In the genomic region with DNA sequence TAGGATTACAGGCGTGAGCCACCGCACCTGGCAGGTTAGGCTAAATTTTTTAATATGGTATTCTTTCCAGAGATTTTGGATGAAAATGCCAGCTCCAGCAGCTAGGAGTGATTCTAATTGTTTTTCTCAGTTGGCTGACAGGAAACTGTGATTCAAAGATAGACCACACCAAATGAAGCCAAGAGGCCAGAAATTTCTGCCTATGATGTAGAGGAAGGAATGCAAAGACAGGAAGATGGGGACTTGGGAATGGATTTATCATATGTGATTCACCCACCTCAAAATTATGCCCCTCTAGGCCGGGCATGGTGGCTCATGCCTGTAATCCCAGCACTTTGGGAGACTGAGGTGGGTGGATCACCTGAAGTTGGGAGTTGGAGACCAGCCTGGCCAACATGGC, we compare ENCODE assay signal across 28 cellular contexts. TPM values are rescaled to one million over a fixed set of nuclear protein-coding genes. Genes with fewer than 3 reads are reported as not detected.
A peak's percentile ranks its signal among the peaks of the same experiment; 100 is the strongest.
DNase-seq lines count a peak whose midpoint lies in the region; ATAC-seq and TF ChIP-seq lines count a peak whose summit lies in the region.
"Had no signal": no experiment of that assay in that cellular context is flagged by ENCODE, and none has a peak within 500 bp of the region (broad histone marks: within the 10 kb centered on the region; RNA-seq: fewer than 3 reads in every experiment).

No MANE protein-coding gene starts in this region.

- ATAC-seq in activated naive CD8-positive, alpha-beta T cell treated with anti-CD3 and anti-CD28 coated beads, Interleukin-2, amount 50 U/mL, for 24 hours: no peak
- ATAC-seq in RWPE2 (ENCODE audit: low read depth) (peak; percentile 31; the same call in 1 of the 3 replicates), HG02970 (IDR thresholded peaks at IDR 0.05; ENCODE audit: low FRiP score, unreplicated experiment) (no peak)
- ATAC-seq: activated CD4-positive, CD25-positive, alpha-beta regulatory T cell treated with anti-CD3 and anti-CD28 coated beads, Interleukin-2, amount 50 U/mL, for 24 hours; effector memory CD8-positive, alpha-beta T cell; mucosa of descending colon; right lobe of liver; T-cell had no signal

- peaks cover 14% of the 10 kb centered on the region for H3K4me1 Mint-ChIP-seq in activated naive CD8-positive, alpha-beta T cell (ENCODE audit: low read depth)
- H3K4me1 Mint-ChIP-seq in activated naive CD8-positive, alpha-beta T cell treated with anti-CD3 and anti-CD28 coated beads, Interleukin-2, amount 50 U/mL, for 24 hours: peaks cover 16% of the 10 kb centered on the region

- DNase-seq in activated naive CD8-positive, alpha-beta T cell treated with anti-CD3 and anti-CD28 coated beads, Interleukin-2, amount 50 U/mL, for 24 hours: no peak
- DNase-seq in RWPE2 (ENCODE audit: low spot score): no peak
- DNase-seq in fibroblast of the aortic adventitia (ENCODE audit: low read depth): peak; percentile 61
- no peak for DNase-seq in NCI-H510A treated with DMSO at 0.1 percent for 48 hours (lab: John Stamatoyannopoulos, UW)
- no peak for DNase-seq in LoVo (ENCODE audit: low spot score)
- no peak for DNase-seq in NCI-H345 (lab: John Stamatoyannopoulos, UW)
- DNase-seq: 8988T; activated CD4-positive, alpha-beta memory T cell treated with anti-CD3 and anti-CD28 coated beads for 36 hours; activated effector memory CD4-positive, alpha-beta T cell treated with Interleukin-2 at 50 U/mL for 16 hours; BE2C; DMS53; effector memory CD8-positive, alpha-beta T cell; esophagus squamous epithelium; glutamatergic neuron; H9; mucosa of descending colon; NCI-H1436 treated with DMSO at 0.1 percent for 48 hours; NCI-H2107; NCI-H510A; PC-9; right lobe of liver; stimulated activated naive CD4-positive, alpha-beta T cell treated with Interleukin-2 at 50 U/mL for 16 hours; T-cell had no signal

- H3K9me3 Mint-ChIP-seq in activated naive CD8-positive, alpha-beta T cell (ENCODE audit: low read depth): no peaks in the 10 kb centered on the region
- H3K9me3 Mint-ChIP-seq in activated naive CD8-positive, alpha-beta T cell treated with anti-CD3 and anti-CD28 coated beads, Interleukin-2, amount 50 U/mL, for 24 hours: no peaks in the 10 kb centered on the region
- H3K9me3 Mint-ChIP-seq: activated CD4-positive, alpha-beta memory T cell treated with anti-CD3 and anti-CD28 coated beads for 36 hours; effector memory CD8-positive, alpha-beta T cell; H9; T-cell had no signal

- no peaks in the 10 kb centered on the region for H3K36me3 ChIP-seq in RWPE2 (ENCODE audit: low read depth)
- H3K36me3 ChIP-seq: BE2C, esophagus squamous epithelium, right lobe of liver had no signal

- peak overlapping the region; percentile 16 for H3K27ac ChIP-seq in RWPE2 (ENCODE audit: poor library complexity, severe bottlenecking)
- H3K27ac ChIP-seq: esophagus squamous epithelium, PC-9, right lobe of liver had no signal

- H3K27ac Mint-ChIP-seq in activated naive CD8-positive, alpha-beta T cell: peak overlapping the region; percentile 12
- H3K27ac Mint-ChIP-seq in activated naive CD8-positive, alpha-beta T cell treated with anti-CD3 and anti-CD28 coated beads, Interleukin-2, amount 50 U/mL, for 24 hours: no peak overlapping the region
- H3K27ac Mint-ChIP-seq: activated CD4-positive, alpha-beta memory T cell treated with anti-CD3 and anti-CD28 coated beads for 36 hours; brain; effector memory CD8-positive, alpha-beta T cell; H9; T-cell had no signal

- no peaks in the 10 kb centered on the region for H3K9me3 ChIP-seq in RWPE2 (ENCODE audit: severe bottlenecking)
- H3K9me3 ChIP-seq: BE2C, esophagus squamous epithelium, mucosa of descending colon, right lobe of liver had no signal

- no peaks in the 10 kb centered on the region for H3K4me1 ChIP-seq in RWPE2 (ENCODE audit: insufficient read depth, poor library complexity, severe bottlenecking)
- H3K4me1 ChIP-seq: BE2C, esophagus squamous epithelium had no signal

- no peaks in the 10 kb centered on the region for H3K36me3 Mint-ChIP-seq in activated naive CD8-positive, alpha-beta T cell
- H3K36me3 Mint-ChIP-seq in activated naive CD8-positive, alpha-beta T cell treated with anti-CD3 and anti-CD28 coated beads, Interleukin-2, amount 50 U/mL, for 24 hours (ENCODE audit: low read depth): no peaks in the 10 kb centered on the region
- H3K36me3 Mint-ChIP-seq: activated CD4-positive, alpha-beta memory T cell treated with anti-CD3 and anti-CD28 coated beads for 36 hours; brain; T-cell had no signal

- H3K27me3 Mint-ChIP-seq in activated naive CD8-positive, alpha-beta T cell: no peaks in the 10 kb centered on the region
- peaks cover 3% of the 10 kb centered on the region for H3K27me3 Mint-ChIP-seq in activated naive CD8-positive, alpha-beta T cell treated with anti-CD3 and anti-CD28 coated beads, Interleukin-2, amount 50 U/mL, for 24 hours
- H3K27me3 Mint-ChIP-seq: T-cell had no signal

- no peak overlapping the region for H3K4me3 Mint-ChIP-seq in activated naive CD8-positive, alpha-beta T cell
- H3K4me3 Mint-ChIP-seq in activated naive CD8-positive, alpha-beta T cell treated with anti-CD3 and anti-CD28 coated beads, Interleukin-2, amount 50 U/mL, for 24 hours: no peak overlapping the region
- H3K4me3 Mint-ChIP-seq: activated CD4-positive, alpha-beta memory T cell treated with anti-CD3 and anti-CD28 coated beads for 36 hours; brain; effector memory CD8-positive, alpha-beta T cell; H9; T-cell had no signal

- H3K27me3 ChIP-seq in RWPE2 (ENCODE audit: insufficient read depth, poor library complexity, severe bottlenecking): no peaks in the 10 kb centered on the region
- H3K27me3 ChIP-seq: BE2C, esophagus squamous epithelium, right lobe of liver had no signal

- H3K4me3 ChIP-seq in RWPE2 (ENCODE audit: severe bottlenecking): no peak overlapping the region
- H3K4me3 ChIP-seq in fibroblast of the aortic adventitia (ENCODE audit: low read depth, low read length): no peak overlapping the region
- H3K4me3 ChIP-seq: esophagus squamous epithelium, lung, mucosa of descending colon, PC-9, right lobe of liver had no signal

- TF ChIP-seq CTCF in RWPE2 (IDR thresholded peaks at IDR 0.05; ENCODE audit: poor library complexity, severe bottlenecking) (no peak), fibroblast of the aortic adventitia (IDR thresholded peaks at IDR 0.05; ENCODE audit: insufficient read depth, low read length) (no peak)

RNA-seq across cellular contexts. Expression of a gene that starts 53.3 kb away (rescaled TPM):
- 51.6 and 70.9 TPM in 2 replicates for total RNA-seq in fibroblast of the aortic adventitia (ENCODE audit: low replicate concordance)
